In genomic region chr7:132072165-132072564, GRCh38 we compare ENCODE assay signal across 24 cellular contexts.
"Had no signal": no experiment of that assay in that cellular context is flagged by ENCODE, and none has a peak within 500 bp of the region (broad histone marks: within the 10 kb centered on the region; RNA-seq: fewer than 3 reads in every experiment).

No MANE protein-coding gene starts in this region.

- H3K4me3 Mint-ChIP-seq: activated CD4-positive, alpha-beta T cell treated with anti-CD3 and anti-CD28 coated beads for 36 hours; activated CD4-positive, alpha-beta T cell treated with anti-CD3 and anti-CD28 coated beads, Interleukin-2, amount 10 ng/mL, durations not matched to agents 7 days and 5 days; activated naive CD4-positive, alpha-beta T cell treated with anti-CD3 and anti-CD28 coated beads, Interleukin-2, amount 50 U/mL, for 24 hours; activated naive CD8-positive, alpha-beta T cell treated with anti-CD3 and anti-CD28 coated beads, Interleukin-2, amount 10 ng/mL, durations not matched to agents 7 days and 5 days; activated T-cell treated with anti-CD3 and anti-CD28 coated beads, Interleukin-2, amount 50 U/mL, for 24 hours; central memory CD8-positive, alpha-beta T cell; T-helper 1 cell treated with Interleukin-12 subunit alpha and Interleukin-12 subunit beta and Interleukin-4 antibody, amounts not matched to agents 30 μg/mL and 1 μg/mL, for 36 hours; T-helper 2 cell treated with Interferon-gamma antibody and Interleukin-4, amounts not matched to agents 5 μg/mL and 100 μg/mL, for 36 hours; WTC11 had no signal

- H3K36me3 Mint-ChIP-seq: activated naive CD4-positive, alpha-beta T cell treated with anti-CD3 and anti-CD28 coated beads, Interleukin-2, amount 50 U/mL, for 24 hours; activated naive CD8-positive, alpha-beta T cell treated with anti-CD3 and anti-CD28 coated beads, Interleukin-2, amount 10 ng/mL, durations not matched to agents 7 days and 5 days had no signal

- H3K27me3 ChIP-seq: ascending aorta, cardiac muscle cell had no signal

- H3K27ac ChIP-seq: ascending aorta, cardiac muscle cell had no signal

- H3K36me3 ChIP-seq: ascending aorta, cardiac muscle cell had no signal

- DNase-seq: activated CD4-positive, alpha-beta T cell treated with anti-CD3 and anti-CD28 coated beads for 36 hours; activated CD4-positive, alpha-beta T cell treated with anti-CD3 and anti-CD28 coated beads, Interleukin-2, amount 10 ng/mL, durations not matched to agents 7 days and 5 days; activated CD4-positive, alpha-beta T cell treated with anti-CD3 and anti-CD28 coated beads, Interleukin-2, amount 50 U/mL, for 48 hours; activated gamma-delta T cell; activated naive CD4-positive, alpha-beta T cell treated with Interleukin-2 at 50 U/mL for 16 hours; activated naive CD8-positive, alpha-beta T cell treated with anti-CD3 and anti-CD28 coated beads, Interleukin-2, amount 10 ng/mL, durations not matched to agents 7 days and 5 days; activated T-cell treated with anti-CD3 and anti-CD28 coated beads, Interleukin-2, amount 50 U/mL, for 24 hours; amygdala; NCI-H1105; NCI-H1436; NCI-H1694 treated with DMSO at 0.1 percent for 48 hours; NCI-H2029; NCI-H345; NCI-H524 treated with DMSO at 0.1 percent for 48 hours; Right ventricle myocardium superior had no signal

- H3K9me3 ChIP-seq: ascending aorta had no signal

- H3K9me3 Mint-ChIP-seq: activated CD4-positive, alpha-beta T cell treated with anti-CD3 and anti-CD28 coated beads, Interleukin-2, amount 10 ng/mL, durations not matched to agents 7 days and 5 days; activated naive CD4-positive, alpha-beta T cell treated with anti-CD3 and anti-CD28 coated beads, Interleukin-2, amount 50 U/mL, for 24 hours; activated naive CD8-positive, alpha-beta T cell treated with anti-CD3 and anti-CD28 coated beads, Interleukin-2, amount 10 ng/mL, durations not matched to agents 7 days and 5 days; activated T-cell treated with anti-CD3 and anti-CD28 coated beads, Interleukin-2, amount 50 U/mL, for 24 hours; activated T-helper 2 cell treated with anti-CD3 and anti-CD28 coated beads, Interferon-gamma antibody, Interleukin-2, Interleukin-4, amounts not matched to agents 10 μg/mL and 5 μg/mL and 100 μg/mL, durations not matched to agents 14 hours and 24 hours and 36 hours; central memory CD8-positive, alpha-beta T cell; T-helper 1 cell treated with Interleukin-12 subunit alpha and Interleukin-12 subunit beta and Interleukin-4 antibody, amounts not matched to agents 30 μg/mL and 1 μg/mL, for 36 hours; T-helper 2 cell treated with Interferon-gamma antibody and Interleukin-4, amounts not matched to agents 5 μg/mL and 100 μg/mL, for 36 hours; WTC11 had no signal

- H3K4me1 Mint-ChIP-seq: activated CD4-positive, alpha-beta T cell treated with anti-CD3 and anti-CD28 coated beads for 36 hours; activated CD4-positive, alpha-beta T cell treated with anti-CD3 and anti-CD28 coated beads, Interleukin-2, amount 10 ng/mL, durations not matched to agents 7 days and 5 days; activated naive CD4-positive, alpha-beta T cell treated with anti-CD3 and anti-CD28 coated beads, Interleukin-2, amount 50 U/mL, for 24 hours; activated naive CD8-positive, alpha-beta T cell treated with anti-CD3 and anti-CD28 coated beads, Interleukin-2, amount 10 ng/mL, durations not matched to agents 7 days and 5 days; central memory CD8-positive, alpha-beta T cell had no signal

- H3K4me3 ChIP-seq: ascending aorta, cardiac muscle cell had no signal

- H3K27me3 Mint-ChIP-seq: activated CD4-positive, alpha-beta T cell treated with anti-CD3 and anti-CD28 coated beads, Interleukin-2, amount 10 ng/mL, durations not matched to agents 7 days and 5 days had no signal

- H3K27ac Mint-ChIP-seq: activated CD4-positive, alpha-beta T cell treated with anti-CD3 and anti-CD28 coated beads for 36 hours; activated CD4-positive, alpha-beta T cell treated with anti-CD3 and anti-CD28 coated beads, Interleukin-2, amount 10 ng/mL, durations not matched to agents 7 days and 5 days; activated naive CD4-positive, alpha-beta T cell treated with anti-CD3 and anti-CD28 coated beads, Interleukin-2, amount 50 U/mL, for 24 hours; activated naive CD8-positive, alpha-beta T cell treated with anti-CD3 and anti-CD28 coated beads, Interleukin-2, amount 10 ng/mL, durations not matched to agents 7 days and 5 days; activated T-cell treated with anti-CD3 and anti-CD28 coated beads, Interleukin-2, amount 50 U/mL, for 24 hours; activated T-helper 2 cell treated with anti-CD3 and anti-CD28 coated beads, Interferon-gamma antibody, Interleukin-2, Interleukin-4, amounts not matched to agents 10 μg/mL and 5 μg/mL and 100 μg/mL, durations not matched to agents 14 hours and 24 hours and 36 hours; T-helper 1 cell treated with Interleukin-12 subunit alpha and Interleukin-12 subunit beta and Interleukin-4 antibody, amounts not matched to agents 30 μg/mL and 1 μg/mL, for 36 hours; T-helper 2 cell treated with Interferon-gamma antibody and Interleukin-4, amounts not matched to agents 5 μg/mL and 100 μg/mL, for 36 hours; WTC11 had no signal

- ATAC-seq: activated CD4-positive, alpha-beta T cell treated with anti-CD3 and anti-CD28 coated beads for 36 hours; activated CD4-positive, CD25-positive, alpha-beta regulatory T cell treated with anti-CD3 and anti-CD28 coated beads, Interleukin-2, amount 50 U/mL, for 24 hours; WTC11 had no signal
